31 cellular contexts compared by ENCODE assay signal in genomic region chr11:34959770-34960169, GRCh38.
"Had no signal": no experiment of that assay in that cellular context is flagged by ENCODE, and none has a peak within 500 bp of the region (broad histone marks: within the 10 kb centered on the region; RNA-seq: fewer than 3 reads in every experiment).

No MANE protein-coding gene starts in this region.

- DNase-seq: activated CD4-positive, alpha-beta T cell treated with anti-CD3 and anti-CD28 coated beads for 36 hours; activated CD4-positive, CD25-positive, alpha-beta regulatory T cell; activated CD8-positive, alpha-beta memory T cell treated with anti-CD3 and anti-CD28 coated beads, Interleukin-2, amount 10 ng/mL, durations not matched to agents 7 days and 5 days; activated CD8-positive, alpha-beta T cell treated with anti-CD3 and anti-CD28 coated beads, Interleukin-2, amount 10 ng/mL, durations not matched to agents 7 days and 5 days; activated naive CD4-positive, alpha-beta T cell treated with Interleukin-2 at 50 U/mL for 16 hours; activated T-cell treated with anti-CD3 and anti-CD28 coated beads, Interleukin-2, amount 50 U/mL, for 48 hours; aorta; effector memory CD4-positive, alpha-beta T cell; erythroblast; immature natural killer cell; left colon; mammary epithelial cell; naive thymus-derived CD4-positive, alpha-beta T cell; psoas muscle; stimulated activated CD4-positive, alpha-beta T cell treated with anti-CD3 and anti-CD28 coated beads, Interleukin-15, amount 100 ng/mL, for 24 hours; stimulated activated CD4-positive, alpha-beta T cell treated with anti-CD3 and anti-CD28 coated beads, Interleukin-2, amount 100 ng/mL, for 24 hours; stimulated activated naive B cell treated with anti-CD40 and anti-IgM and Interleukin-4, amounts not matched to agents 10 μg/mL and 1 μg/mL and 100 μg/mL, for 72 hours; stomach; thyroid gland; upper lobe of left lung had no signal

- H3K27me3 ChIP-seq: adrenal gland, body of pancreas, dorsolateral prefrontal cortex, gastroesophageal sphincter, stomach, thyroid gland, upper lobe of left lung had no signal

- H2AFZ ChIP-seq: parathyroid adenoma had no signal

- H3K4me1 Mint-ChIP-seq: activated CD4-positive, alpha-beta T cell treated with anti-CD3 and anti-CD28 coated beads for 36 hours; activated CD8-positive, alpha-beta memory T cell treated with anti-CD3 and anti-CD28 coated beads, Interleukin-2, amount 10 ng/mL, durations not matched to agents 7 days and 5 days; neural crest cell had no signal

- H3K27ac ChIP-seq: adrenal gland, body of pancreas, coronary artery, gastroesophageal sphincter, parathyroid adenoma, psoas muscle, stomach, thyroid gland, upper lobe of left lung had no signal

- H3K27ac Mint-ChIP-seq: activated CD4-positive, alpha-beta T cell treated with anti-CD3 and anti-CD28 coated beads for 36 hours; activated CD8-positive, alpha-beta memory T cell treated with anti-CD3 and anti-CD28 coated beads, Interleukin-2, amount 10 ng/mL, durations not matched to agents 7 days and 5 days; activated CD8-positive, alpha-beta T cell treated with anti-CD3 and anti-CD28 coated beads, Interleukin-2, amount 10 ng/mL, durations not matched to agents 7 days and 5 days; activated naive CD8-positive, alpha-beta T cell; activated T-helper 2 cell treated with anti-CD3 and anti-CD28 coated beads, Interferon-gamma antibody, Interleukin-2, Interleukin-4, amounts not matched to agents 10 μg/mL and 5 μg/mL and 100 μg/mL, durations not matched to agents 14 hours and 24 hours and 36 hours; immature natural killer cell; naive thymus-derived CD4-positive, alpha-beta T cell; stimulated activated naive B cell treated with anti-CD40 and anti-IgM and Interleukin-4, amounts not matched to agents 10 μg/mL and 1 μg/mL and 100 μg/mL, for 72 hours; T-helper 2 cell treated with Interferon-gamma antibody and Interleukin-4, amounts not matched to agents 5 μg/mL and 100 μg/mL, for 36 hours had no signal

- H3K9me3 Mint-ChIP-seq: activated T-helper 2 cell treated with anti-CD3 and anti-CD28 coated beads, Interferon-gamma antibody, Interleukin-2, Interleukin-4, amounts not matched to agents 10 μg/mL and 5 μg/mL and 100 μg/mL, durations not matched to agents 14 hours and 24 hours and 36 hours; immature natural killer cell; naive thymus-derived CD4-positive, alpha-beta T cell; neural crest cell; stimulated activated naive B cell treated with anti-CD40 and anti-IgM and Interleukin-4, amounts not matched to agents 10 μg/mL and 1 μg/mL and 100 μg/mL, for 72 hours; T-helper 2 cell treated with Interferon-gamma antibody and Interleukin-4, amounts not matched to agents 5 μg/mL and 100 μg/mL, for 36 hours had no signal

- ATAC-seq: activated CD4-positive, alpha-beta T cell treated with anti-CD3 and anti-CD28 coated beads for 36 hours; activated CD8-positive, alpha-beta memory T cell treated with anti-CD3 and anti-CD28 coated beads, Interleukin-2, amount 10 ng/mL, durations not matched to agents 7 days and 5 days; activated CD8-positive, alpha-beta T cell treated with anti-CD3 and anti-CD28 coated beads, Interleukin-2, amount 10 ng/mL, durations not matched to agents 7 days and 5 days; body of pancreas; gastroesophageal sphincter; left colon; naive thymus-derived CD4-positive, alpha-beta T cell; psoas muscle; stimulated activated naive B cell treated with anti-CD40 and anti-IgM and Interleukin-4, amounts not matched to agents 10 μg/mL and 1 μg/mL and 100 μg/mL, for 72 hours had no signal

- H3K9me3 ChIP-seq: adrenal gland, body of pancreas, gastroesophageal sphincter, psoas muscle, stomach, thyroid gland, upper lobe of left lung had no signal

- H3K4me1 ChIP-seq: parathyroid adenoma had no signal

- H3K4me3 ChIP-seq: adrenal gland, body of pancreas, coronary artery, gastroesophageal sphincter, psoas muscle, smooth muscle cell, stomach, thyroid gland, upper lobe of left lung had no signal

- H3K27me3 Mint-ChIP-seq: activated CD4-positive, alpha-beta T cell treated with anti-CD3 and anti-CD28 coated beads for 36 hours; activated CD8-positive, alpha-beta memory T cell treated with anti-CD3 and anti-CD28 coated beads, Interleukin-2, amount 10 ng/mL, durations not matched to agents 7 days and 5 days; activated naive CD8-positive, alpha-beta T cell; naive thymus-derived CD4-positive, alpha-beta T cell; stimulated activated naive B cell treated with anti-CD40 and anti-IgM and Interleukin-4, amounts not matched to agents 10 μg/mL and 1 μg/mL and 100 μg/mL, for 72 hours had no signal

- H3K4me3 Mint-ChIP-seq: activated CD4-positive, alpha-beta T cell treated with anti-CD3 and anti-CD28 coated beads for 36 hours; activated CD8-positive, alpha-beta memory T cell treated with anti-CD3 and anti-CD28 coated beads, Interleukin-2, amount 10 ng/mL, durations not matched to agents 7 days and 5 days; activated CD8-positive, alpha-beta T cell treated with anti-CD3 and anti-CD28 coated beads, Interleukin-2, amount 10 ng/mL, durations not matched to agents 7 days and 5 days; activated naive CD8-positive, alpha-beta T cell; immature natural killer cell; naive thymus-derived CD4-positive, alpha-beta T cell; neural crest cell; stimulated activated naive B cell treated with anti-CD40 and anti-IgM and Interleukin-4, amounts not matched to agents 10 μg/mL and 1 μg/mL and 100 μg/mL, for 72 hours; T-helper 2 cell treated with Interferon-gamma antibody and Interleukin-4, amounts not matched to agents 5 μg/mL and 100 μg/mL, for 36 hours had no signal

- H3K36me3 ChIP-seq: adrenal gland, thyroid gland had no signal

- H3K9ac ChIP-seq: parathyroid adenoma had no signal
